2 cellular contexts compared by ENCODE assay signal in genomic region chr2:108279468-108279867, GRCh38.
TF ChIP-seq lines count a peak whose summit lies in the region.

No MANE protein-coding gene starts in this region.

TF ChIP-seq in K562, 482 proteins besides CTCF, POLR2A, EP300 and RAD21 (continued from another document):
- peak; percentile 96 for TF ChIP-seq ZBTB40 (IDR thresholded peaks at IDR 0.05)
- TF ChIP-seq ZBTB40 (CRISPR knock-in tag; IDR thresholded peaks at IDR 0.05), result peak; percentile 91

TF ChIP-seq in HEK293T, 16 proteins besides CTCF, POLR2A, EP300 and RAD21 (continued from another document):
- no peak for TF ChIP-seq FOXM1 (IDR thresholded peaks at IDR 0.05; ENCODE audit: borderline replicate concordance)
- TF ChIP-seq SUZ12 (IDR thresholded peaks at IDR 0.05), result no peak
- TF ChIP-seq TARDBP (IDR thresholded peaks at IDR 0.05), result no peak
- no peak for TF ChIP-seq FOXA1 (IDR thresholded peaks at IDR 0.05)
- TF ChIP-seq HDGF (IDR thresholded peaks at IDR 0.05; ENCODE audit: borderline replicate concordance), result no peak
- no peak for TF ChIP-seq SP1 (IDR thresholded peaks at IDR 0.05)
- no peak for TF ChIP-seq BHLHE40 (IDR thresholded peaks at IDR 0.05; ENCODE audit: borderline replicate concordance)
